ENCODE assay signal across 1 cellular context in genomic region chr1:66084442-66084841, GRCh38.
TF ChIP-seq lines count a peak whose summit lies in the region.

No MANE protein-coding gene starts in this region.

TF ChIP-seq in HepG2, 621 proteins besides CTCF, POLR2A, EP300 and RAD21:
- TF ChIP-seq ZNF562 (CRISPR knock-in tag; IDR thresholded peaks at IDR 0.05; ENCODE audit: borderline replicate concordance), result no peak
- TF ChIP-seq ZSCAN12 (CRISPR knock-in tag; IDR thresholded peaks at IDR 0.05), result no peak
- TF ChIP-seq JDP2 (CRISPR knock-in tag; IDR thresholded peaks at IDR 0.05; ENCODE audit: borderline replicate concordance), result no peak
- TF ChIP-seq ZNF234 (CRISPR knock-in tag; conservative IDR thresholded peaks at IDR 0.05), result no peak
- TF ChIP-seq DZIP1 (CRISPR knock-in tag; IDR thresholded peaks at IDR 0.05), result no peak
- TF ChIP-seq POLR2AphosphoS5 (IDR thresholded peaks at IDR 0.05; ENCODE audit: low read depth, low read length), result no peak
- TF ChIP-seq SIN3A (IDR thresholded peaks at IDR 0.05; ENCODE audit: borderline replicate concordance, low read depth, low read length), result no peak
